21 cellular contexts compared by ENCODE assay signal in the genomic region with DNA sequence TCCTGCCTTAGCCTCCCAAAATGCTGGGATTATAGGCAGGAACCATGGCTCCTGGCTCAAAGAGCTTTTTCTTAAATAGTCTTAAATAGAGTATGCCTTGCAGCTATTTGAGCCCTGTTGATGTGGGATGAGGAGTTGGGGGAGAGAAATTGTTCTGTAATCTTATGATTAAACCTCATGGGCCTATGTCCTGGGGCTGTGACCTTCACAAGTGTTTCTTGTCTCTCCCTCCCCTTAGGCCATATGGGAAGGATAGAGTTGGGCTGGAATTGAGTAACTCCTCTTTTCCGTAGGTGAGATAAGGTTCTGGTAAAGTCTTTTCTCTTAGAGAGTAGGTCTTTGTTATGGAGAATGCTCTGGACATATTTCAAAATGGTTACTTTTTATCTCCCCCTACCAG.
DNase-seq lines count a peak whose midpoint lies in the region; TF ChIP-seq lines count a peak whose summit lies in the region.
"Had no signal": no experiment of that assay in that cellular context is flagged by ENCODE, and none has a peak within 500 bp of the region (broad histone marks: within the 10 kb centered on the region; RNA-seq: fewer than 3 reads in every experiment).

No MANE protein-coding gene starts in this region.

- DNase-seq in SK-MEL-5 (ENCODE audit: low read depth, low spot score) (peak; percentile 17), fibroblast of pulmonary artery (ENCODE audit: low read depth) (peak; percentile 22), SK-N-DZ (ENCODE audit: low spot score) (no peak), lower leg skin (ENCODE audit: low spot score in 2 of 2) (no peak)
- DNase-seq in activated CD4-positive, alpha-beta T cell treated with anti-CD3 and anti-CD28 coated beads for 1 hour: no peak
- DNase-seq: 8988T; ACHN; BE2C; C1 segment of cervical spinal cord; CD4-positive, alpha-beta memory T cell; CD4-positive, CD25-positive, alpha-beta regulatory T cell; CD8-positive, alpha-beta memory T cell; DMS 273 treated with DMSO at 0.1 percent for 48 hours; DMS153; DMS53; DMS79; DND-41; EL; GDM1 had no signal

- 83 to 95% methylated on average over 1 of the region's 1 CpG for WGBS in lower leg skin, 2 donors

- H3K4me3 ChIP-seq in fibroblast of pulmonary artery (replicated peaks; ENCODE audit: low read depth, low read length): no peak overlapping the region
- H3K4me3 ChIP-seq in lower leg skin (ENCODE audit: low read depth, poor library complexity, severe bottlenecking): no peak overlapping the region
- H3K4me3 ChIP-seq: BLaER1, GM12878 had no signal

- TF ChIP-seq CTCF in fibroblast of pulmonary artery (IDR thresholded peaks at IDR 0.05; ENCODE audit: low read length, missing control alignments) (no peak), lower leg skin (IDR thresholded peaks at IDR 0.05) (no peak)

- in situ Hi-C loops in SK-MEL-5 (cut with HindIII; ENCODE audit: low pct_unique_long_range_greater_than_20kb, low sequenced_read_pairs): no loop called here

- no peak for TF ChIP-seq POLR2A in lower leg skin (IDR thresholded peaks at IDR 0.05)

- intact Hi-C loops in lower leg skin (cut with DNase I; ENCODE audit: low total_unique reads): no loop called here

Comparison
In these comparisons a context has a peak if more than half of its experiments do, and no peak if none do; other contexts are left out.
1. DNase-seq: peak in SK-MEL-5 (single experiment) and fibroblast of pulmonary artery (single experiment); none in SK-N-DZ (single experiment), activated CD4-positive, alpha-beta T cell treated with anti-CD3 and anti-CD28 coated beads for 1 hour (single experiment) and lower leg skin (0 of 2).